8 cellular contexts compared by ENCODE assay signal in the genomic region with DNA sequence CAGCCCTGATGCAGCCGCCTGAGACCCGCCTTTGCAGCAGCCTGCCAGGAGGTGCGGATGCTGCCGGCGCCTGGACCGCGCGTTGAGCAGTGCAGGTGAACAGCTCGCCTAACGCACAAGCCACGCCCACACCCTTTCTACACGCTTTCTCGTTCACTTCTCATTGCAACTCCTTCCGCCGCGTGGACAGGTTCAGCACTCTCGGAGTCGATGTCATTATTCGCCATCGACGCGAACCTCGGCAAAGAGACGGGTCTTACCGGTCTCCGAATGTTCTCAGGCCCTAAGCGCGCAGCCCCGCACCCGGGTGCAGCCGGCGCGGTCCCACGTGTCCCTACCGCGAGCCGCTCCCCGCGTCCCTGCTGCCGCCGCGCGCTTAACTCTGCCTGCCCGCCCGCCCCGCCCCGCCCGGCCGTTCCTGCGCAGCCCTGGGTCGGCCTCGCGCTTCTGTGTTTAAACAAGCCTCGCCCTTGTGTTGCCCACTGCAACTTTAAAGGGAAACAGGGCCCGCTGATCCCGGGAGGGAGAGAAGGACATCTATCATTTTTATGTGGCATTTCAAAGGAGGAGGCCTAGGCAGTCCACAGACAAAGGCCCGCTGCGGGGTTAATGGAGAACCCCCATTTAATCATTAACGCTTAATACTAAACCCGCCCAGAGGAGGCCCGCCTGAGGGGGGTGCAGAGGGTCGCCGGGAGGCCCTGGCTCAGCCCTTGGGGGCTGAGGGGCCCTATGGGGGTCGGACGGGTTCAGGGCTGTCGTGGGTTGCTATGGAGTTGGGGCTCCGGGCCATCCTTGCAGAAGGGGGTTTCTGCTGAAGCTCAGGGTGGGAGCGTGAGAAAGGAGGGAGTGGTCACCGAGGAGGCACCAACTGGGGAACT.
DNase-seq lines count a peak whose midpoint lies in the region; ATAC-seq and TF ChIP-seq lines count a peak whose summit lies in the region.

No MANE protein-coding gene starts in this region.

- peaks cover 29% of the 10 kb centered on the region for H3K4me1 Mint-ChIP-seq in endothelial cell (ENCODE audit: unreplicated experiment)
- peaks cover 0 to 10% (median 3%) of the 10 kb centered on the region in 4 donors for H3K4me1 Mint-ChIP-seq in naive thymus-derived CD8-positive, alpha-beta T cell

- peaks cover 7% of the 10 kb centered on the region for H3K27me3 Mint-ChIP-seq in endothelial cell (ENCODE audit: unreplicated experiment)
- peaks cover 40 to 86% (median 49%) of the 10 kb centered on the region in 5 donors for H3K27me3 Mint-ChIP-seq in naive thymus-derived CD8-positive, alpha-beta T cell

- peaks cover 5% of the 10 kb centered on the region for H3K9me3 Mint-ChIP-seq in endothelial cell (ENCODE audit: unreplicated experiment)
- peaks cover 0 to 12% (median 0%) of the 10 kb centered on the region in 9 donors for H3K9me3 Mint-ChIP-seq in naive thymus-derived CD8-positive, alpha-beta T cell

- H3K4me3 Mint-ChIP-seq in endothelial cell (ENCODE audit: unreplicated experiment) = peak overlapping the region; percentile 3
- peak overlapping the region in 7 of 10 donors; percentile 3 to 50 (median 28) for H3K4me3 Mint-ChIP-seq in naive thymus-derived CD8-positive, alpha-beta T cell

- no peak for TF ChIP-seq CTCF in endothelial cell (IDR thresholded peaks at IDR 0.05; ENCODE audit: unreplicated experiment)

- H3K27ac Mint-ChIP-seq in endothelial cell (ENCODE audit: unreplicated experiment) = no peak overlapping the region
- no peak overlapping the region for H3K27ac Mint-ChIP-seq in naive thymus-derived CD8-positive, alpha-beta T cell

- peak in 1 of 2 donors; percentile 29 for ATAC-seq in naive thymus-derived CD8-positive, alpha-beta T cell
- no peak for ATAC-seq in GM19351 (IDR thresholded peaks at IDR 0.05; ENCODE audit: unreplicated experiment)

- peak; percentile 20 for DNase-seq in DMS79 (lab: John Stamatoyannopoulos, UW)
- DNase-seq in DMS79 treated with DMSO at 0.1 percent for 48 hours (lab: John Stamatoyannopoulos, UW) = no peak
- peak; percentile 91 for DNase-seq in NCI-H748 (lab: John Stamatoyannopoulos, UW; ENCODE audit: unreplicated experiment)
- DNase-seq in endothelial cell (ENCODE audit: low spot score) = peak; percentile 12
- DNase-seq in naive thymus-derived CD8-positive, alpha-beta T cell = peak in 2 of 10 donors; percentile 4 to 23
- peak; percentile 65 for DNase-seq in ureter (ENCODE audit: low spot score)
- DNase-seq in SIG-M5 treated with dmso at 0.1 percent for 504 hours (lab: John Stamatoyannopoulos, UW; ENCODE audit: unreplicated experiment) = no peak

- POLR2A ChIA-PET in naive thymus-derived CD8-positive, alpha-beta T cell (lab: Charles Lee) = no interaction called here

- peaks cover 13% of the 10 kb centered on the region for H3K36me3 Mint-ChIP-seq in endothelial cell (ENCODE audit: low read depth, unreplicated experiment)
- H3K36me3 Mint-ChIP-seq in naive thymus-derived CD8-positive, alpha-beta T cell = peaks cover 0 to 8% (median 3%) of the 10 kb centered on the region in 3 donors

Comparison
In these comparisons a context has a peak if more than half of its experiments do, and no peak if none do; other contexts are left out.
1. DNase-seq: peak in DMS79 (single experiment), NCI-H748 (single experiment), endothelial cell (single experiment) and ureter (single experiment); none in DMS79 treated with DMSO at 0.1 percent for 48 hours (single experiment) and SIG-M5 treated with dmso at 0.1 percent for 504 hours (single experiment).